Comparison of ENCODE assay signal across 13 cellular contexts in genomic region chr2:219280682-219281081, GRCh38. TPM values are rescaled to one million over a fixed set of nuclear protein-coding genes. Genes with fewer than 3 reads are reported as not detected.
DNase-seq lines count a peak whose midpoint lies in the region; ATAC-seq, FAIRE-seq and TF ChIP-seq lines count a peak whose summit lies in the region.
"Had no signal": no experiment of that assay in that cellular context is flagged by ENCODE, and none has a peak within 500 bp of the region (broad histone marks: within the 10 kb centered on the region; RNA-seq: fewer than 3 reads in every experiment).

No MANE protein-coding gene starts in this region.

- no peaks in the 10 kb centered on the region for H3K79me2 ChIP-seq in Karpas-422 (ENCODE audit: low read length)

- H3K27ac ChIP-seq in BLaER1 = no peak overlapping the region
- peak overlapping the region; percentile 96 for H3K27ac ChIP-seq in Karpas-422 (ENCODE audit: low read length)
- H3K27ac ChIP-seq in neutrophil = peak overlapping the region; percentile 98

- H3K36me3 ChIP-seq in BLaER1 = peaks cover 9% of the 10 kb centered on the region; the same call in 1 of the 2 replicates
- no peaks in the 10 kb centered on the region; the same call in 1 of the 2 replicates for H3K36me3 ChIP-seq in Karpas-422 (ENCODE audit: insufficient read depth, low read length)
- peaks cover 48% of the 10 kb centered on the region for H3K36me3 ChIP-seq in neutrophil

- H3K9me2 ChIP-seq in Karpas-422 (replicated peaks; ENCODE audit: insufficient read depth, low read length) = no peaks in the 10 kb centered on the region

- H3K4me3 Mint-ChIP-seq in central memory CD8-positive, alpha-beta T cell = peak overlapping the region; percentile 88

- H3K4me3 ChIP-seq in BLaER1 (peak overlapping the region; percentile 74; the same call in 1 of the 2 replicates), Karpas-422 (ENCODE audit: low read length) (peak overlapping the region; percentile 66; the same call in 1 of the 2 replicates), neutrophil (ENCODE audit: low read depth in 1 of 2, low read length in 1 of 2) (peak overlapping the region in 1 of 2 experiments; percentile 81)

- H2AFZ ChIP-seq in Karpas-422 (ENCODE audit: low read length) = no peak overlapping the region

- H3K9ac ChIP-seq in BLaER1 = peak overlapping the region; percentile 49
- H3K9ac ChIP-seq in Karpas-422 (ENCODE audit: low read length) = peak overlapping the region; percentile 91

- TF ChIP-seq CTCF in neutrophil (IDR thresholded peaks at IDR 0.05) = no peak

- peaks cover 40% of the 10 kb centered on the region for H3K36me3 Mint-ChIP-seq in central memory CD8-positive, alpha-beta T cell (ENCODE audit: insufficient read depth)

- no peaks in the 10 kb centered on the region for H3K27me3 Mint-ChIP-seq in central memory CD8-positive, alpha-beta T cell

- no peak for FAIRE-seq in RCC 7860 (lab: Jason Lieb, UNC)

- H4K20me1 ChIP-seq in BLaER1 = peaks cover 30% of the 10 kb centered on the region; the same call in 1 of the 2 replicates
- no peaks in the 10 kb centered on the region for H4K20me1 ChIP-seq in Karpas-422 (ENCODE audit: insufficient read depth, low read depth, low read length)

- H3K4me1 ChIP-seq in BLaER1 (peaks cover 79% of the 10 kb centered on the region), Karpas-422 (ENCODE audit: low read length) (peaks cover 40% of the 10 kb centered on the region), neutrophil (ENCODE audit: control insufficient read depth in 1 of 2, insufficient read depth in 1 of 2, low read depth in 1 of 2, low read length in 1 of 2) (peaks cover 29 to 35% of the 10 kb centered on the region in 2 experiments)

- peak overlapping the region; percentile 99 for H3K4me2 ChIP-seq in BLaER1
- H3K4me2 ChIP-seq in Karpas-422 (ENCODE audit: low read depth, low read length, poor library complexity, severe bottlenecking) = peak overlapping the region; percentile 74

- ATAC-seq in central memory CD8-positive, alpha-beta T cell (replicated peaks; ENCODE audit: extremely low read depth, poor library complexity, severe bottlenecking) = no peak
- ATAC-seq in HG02759 (IDR thresholded peaks at IDR 0.05; ENCODE audit: unreplicated experiment) = no peak

- H3K9me3 ChIP-seq in BLaER1 (no peaks in the 10 kb centered on the region), Karpas-422 (ENCODE audit: low read length) (no peaks in the 10 kb centered on the region), neutrophil (no peaks in the 10 kb centered on the region)

- H3K27me3 ChIP-seq in BLaER1 (no peaks in the 10 kb centered on the region), Karpas-422 (ENCODE audit: low read length) (no peaks in the 10 kb centered on the region), neutrophil (no peaks in the 10 kb centered on the region)

- H3K4me1 Mint-ChIP-seq in central memory CD8-positive, alpha-beta T cell = peaks cover 44% of the 10 kb centered on the region

- no peaks in the 10 kb centered on the region for H3K9me3 Mint-ChIP-seq in central memory CD8-positive, alpha-beta T cell

- H3K27ac Mint-ChIP-seq in central memory CD8-positive, alpha-beta T cell (ENCODE audit: low read depth) = peak overlapping the region; percentile 100

- DNase-seq in Karpas-422 (peak; percentile 44), NCI-H1417 treated with DMSO at 0.1 percent for 48 hours (lab: John Stamatoyannopoulos, UW) (no peak), RCC 7860 (ENCODE audit: low spot score) (no peak), UCSD-AML1 (lab: John Stamatoyannopoulos, UW; ENCODE audit: unreplicated experiment) (no peak)
- no peak for DNase-seq in central memory CD8-positive, alpha-beta T cell (ENCODE audit: low spot score in 2 of 2)
- DNase-seq: activated CD4-positive, CD25-positive, alpha-beta regulatory T cell; KG1 had no signal

RNA-seq across cellular contexts. Expression of gene DNAJB2, which starts 1.5 kb away (rescaled TPM):
- 30.9 and 55.8 TPM in 2 replicates for total RNA-seq in Karpas-422 (2014; rRNA removed; shearing (Covaris generic); ENCODE audit: low replicate concordance)

RNA-seq across cellular contexts. Expression of gene TUBA4A, which starts 27.0 kb away (rescaled TPM):
- 32.6 and 61.8 TPM in 2 replicates for total RNA-seq in Karpas-422 (2014; rRNA removed; shearing (Covaris generic); ENCODE audit: low replicate concordance)

RNA-seq across cellular contexts. Expression of gene TUBA4B, which starts 27.6 kb away (rescaled TPM):
- total RNA-seq in Karpas-422 (2014; rRNA removed; shearing (Covaris generic); ENCODE audit: low replicate concordance) = not detected in 2 replicates
- total RNA-seq: cerebellum, Daoy, osteocyte had no signal

RNA-seq across cellular contexts. Expression of gene PTPRN, which starts 28.5 kb away (rescaled TPM):
- not detected in 2 replicates for total RNA-seq in Karpas-422 (2014; rRNA removed; shearing (Covaris generic); ENCODE audit: low replicate concordance)

RNA-seq across cellular contexts. Expression of gene STK16, which starts 35.4 kb away (rescaled TPM):
- total RNA-seq in Karpas-422 (2014; rRNA removed; shearing (Covaris generic); ENCODE audit: low replicate concordance) = 22.8 and 30.7 TPM in 2 replicates
